Comparison of ENCODE assay signal across 14 cellular contexts in the genomic region with DNA sequence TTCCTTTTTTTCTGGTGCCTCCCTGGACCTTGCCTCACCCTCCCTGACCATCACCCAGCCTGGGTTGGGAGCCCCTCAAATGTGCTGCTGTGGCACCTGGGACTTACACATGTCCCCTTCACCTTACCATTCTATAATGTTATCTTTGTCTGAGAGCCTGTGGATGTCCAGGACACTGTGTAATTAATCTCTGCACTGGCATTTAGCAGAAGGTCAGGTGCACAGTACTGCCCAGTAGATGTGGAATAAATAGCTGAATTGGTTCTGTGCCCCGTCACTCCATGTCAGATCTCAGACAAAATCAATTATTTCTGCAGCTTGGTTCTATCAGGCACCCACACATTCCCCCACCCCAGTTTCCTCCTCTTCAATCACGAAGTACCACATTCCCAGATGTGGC. TPM values are rescaled to one million over a fixed set of nuclear protein-coding genes. Genes with fewer than 3 reads are reported as not detected.
DNase-seq lines count a peak whose midpoint lies in the region; ATAC-seq, FAIRE-seq and TF ChIP-seq lines count a peak whose summit lies in the region.
"Had no signal": no experiment of that assay in that cellular context is flagged by ENCODE, and none has a peak within 500 bp of the region (broad histone marks: within the 10 kb centered on the region; RNA-seq: fewer than 3 reads in every experiment).

No MANE protein-coding gene starts in this region.

- H3K9me3 Mint-ChIP-seq in astrocyte (ENCODE audit: unreplicated experiment): peaks cover 4% of the 10 kb centered on the region
- peaks cover 21% of the 10 kb centered on the region for H3K9me3 Mint-ChIP-seq in progenitor cell of endocrine pancreas (ENCODE audit: low read depth)
- H3K9me3 Mint-ChIP-seq in CD8-positive, alpha-beta memory T cell: peaks cover 4 to 9% (median 6%) of the 10 kb centered on the region in 5 donors

- H3K27me3 ChIP-seq in astrocyte (ENCODE audit: insufficient read depth, low read length): no peaks in the 10 kb centered on the region
- H3K27me3 ChIP-seq in right atrium auricular region: no peaks in the 10 kb centered on the region
- H3K27me3 ChIP-seq in CD8-positive, alpha-beta memory T cell (ENCODE audit: insufficient read depth, low read length, poor library complexity, severe bottlenecking): no peaks in the 10 kb centered on the region
- H3K27me3 ChIP-seq: BLaER1 had no signal

- intact Hi-C loops in left colon (cut with DNase I, micrococcal nuclease): no loop called here

- H3K4me1 Mint-ChIP-seq in astrocyte (ENCODE audit: low read depth, unreplicated experiment) (peaks cover 33% of the 10 kb centered on the region), progenitor cell of endocrine pancreas (ENCODE audit: low read depth) (peaks cover 43% of the 10 kb centered on the region)
- H3K4me1 Mint-ChIP-seq in CD8-positive, alpha-beta memory T cell: no peaks in the 10 kb centered on the region

- H3K4me1 ChIP-seq in astrocyte (ENCODE audit: insufficient read depth, low read length) (no peaks in the 10 kb centered on the region), right atrium auricular region (peaks cover 0 to 32% of the 10 kb centered on the region in 2 donors)
- no peaks in the 10 kb centered on the region for H3K4me1 ChIP-seq in CD8-positive, alpha-beta memory T cell (ENCODE audit: insufficient read depth, low read length)
- H3K4me1 ChIP-seq: BLaER1 had no signal

- no peaks in the 10 kb centered on the region for H3K79me2 ChIP-seq in astrocyte (ENCODE audit: insufficient read depth, low read length)

- no peak for ATAC-seq in left colon
- ATAC-seq: A549, GM12878 had no signal

- DNase-seq in GM13977 (ENCODE audit: low spot score) (peak; percentile 1), astrocyte (ENCODE audit: low read depth) (no peak), right atrium auricular region (ENCODE audit: low spot score) (no peak), progenitor cell of endocrine pancreas (ENCODE audit: low spot score, unreplicated experiment) (no peak), frontal cortex (ENCODE audit: low spot score in 2 of 2) (no peak), left colon (no peak)
- no peak for DNase-seq in activated CD8-positive, alpha-beta memory T cell treated with anti-CD3 and anti-CD28 coated beads, Interleukin-2, amount 50 U/mL, for 48 hours
- DNase-seq in CD8-positive, alpha-beta memory T cell: no peak
- DNase-seq: DMS79, GOT3, H9 had no signal

- no peak overlapping the region for H3K9ac ChIP-seq in astrocyte (ENCODE audit: low read length)
- H3K9ac ChIP-seq: BLaER1 had no signal

- no peaks in the 10 kb centered on the region for H3K36me3 Mint-ChIP-seq in astrocyte (ENCODE audit: low read depth, unreplicated experiment)
- H3K36me3 Mint-ChIP-seq in progenitor cell of endocrine pancreas (ENCODE audit: insufficient read depth): peaks cover 3% of the 10 kb centered on the region
- H3K36me3 Mint-ChIP-seq in CD8-positive, alpha-beta memory T cell: peaks cover 0 to 12% (median 0%) of the 10 kb centered on the region in 3 donors

- H3K36me3 ChIP-seq in astrocyte (ENCODE audit: insufficient read depth, low read length): no peaks in the 10 kb centered on the region
- H3K36me3 ChIP-seq in right atrium auricular region: no peaks in the 10 kb centered on the region
- H3K36me3 ChIP-seq in CD8-positive, alpha-beta memory T cell (ENCODE audit: insufficient read depth, low read length): no peaks in the 10 kb centered on the region
- H3K36me3 ChIP-seq: BLaER1 had no signal

- H3K27ac Mint-ChIP-seq in astrocyte (ENCODE audit: unreplicated experiment) (peak overlapping the region; percentile 55), progenitor cell of endocrine pancreas (peak overlapping the region; percentile 86)
- no peak overlapping the region for H3K27ac Mint-ChIP-seq in CD8-positive, alpha-beta memory T cell
- H3K27ac Mint-ChIP-seq: H9 had no signal

- H3K27ac ChIP-seq in astrocyte (ENCODE audit: low read depth, low read length): no peak overlapping the region
- H3K27ac ChIP-seq in right atrium auricular region: peak overlapping the region; percentile 40 to 63
- no peak overlapping the region for H3K27ac ChIP-seq in CD8-positive, alpha-beta memory T cell (ENCODE audit: low read depth, low read length)
- H3K27ac ChIP-seq: A549, BLaER1 had no signal

- CTCF ChIA-PET in CD8-positive, alpha-beta memory T cell (lab: Charles Lee): interaction anchor here (1.6 kb wide), 1 partner anchor 16 kb away, joined by 6 read pairs; no protein-coding TSS in a partner anchor

- TF ChIP-seq CTCF in GM13977 (IDR thresholded peaks at IDR 0.05; ENCODE audit: extremely low read depth, insufficient read depth, missing control alignments) (no peak), astrocyte (IDR thresholded peaks at IDR 0.05; ENCODE audit: insufficient read depth, low read depth, low read length) (no peak), right atrium auricular region (IDR thresholded peaks at IDR 0.05) (no peak), progenitor cell of endocrine pancreas (IDR thresholded peaks at IDR 0.05; ENCODE audit: unreplicated experiment) (no peak)

- H3K4me3 ChIP-seq in astrocyte (ENCODE audit: insufficient read depth, low read depth, low read length): no peak overlapping the region
- no peak overlapping the region for H3K4me3 ChIP-seq in right atrium auricular region
- no peak overlapping the region for H3K4me3 ChIP-seq in CD8-positive, alpha-beta memory T cell (ENCODE audit: low read length)
- H3K4me3 ChIP-seq: A549, BLaER1, GM12878 had no signal

- no peaks in the 10 kb centered on the region for H4K20me1 ChIP-seq in astrocyte (ENCODE audit: insufficient read depth, low read length)
- H4K20me1 ChIP-seq: BLaER1 had no signal

- no peak overlapping the region for H2AFZ ChIP-seq in astrocyte (ENCODE audit: low read depth, low read length)

- H3K4me3 Mint-ChIP-seq in astrocyte (ENCODE audit: unreplicated experiment) (no peak overlapping the region), progenitor cell of endocrine pancreas (ENCODE audit: low read depth) (no peak overlapping the region)
- H3K4me3 Mint-ChIP-seq in CD8-positive, alpha-beta memory T cell: no peak overlapping the region
- H3K4me3 Mint-ChIP-seq: H9 had no signal

- H3K27me3 Mint-ChIP-seq in astrocyte (ENCODE audit: low read depth, unreplicated experiment): no peaks in the 10 kb centered on the region
- no peaks in the 10 kb centered on the region for H3K27me3 Mint-ChIP-seq in progenitor cell of endocrine pancreas
- peaks cover 4 to 31% of the 10 kb centered on the region in 2 donors for H3K27me3 Mint-ChIP-seq in CD8-positive, alpha-beta memory T cell

- no peak overlapping the region for H3K4me2 ChIP-seq in astrocyte (ENCODE audit: low read length)
- H3K4me2 ChIP-seq: A549, BLaER1 had no signal

- POLR2A ChIA-PET in CD8-positive, alpha-beta memory T cell (lab: Charles Lee): no interaction called here

- H3K9me3 ChIP-seq in astrocyte (ENCODE audit: insufficient read depth, low read depth, low read length) (no peaks in the 10 kb centered on the region), right atrium auricular region (peaks cover 4 to 7% of the 10 kb centered on the region in 2 donors)
- no peaks in the 10 kb centered on the region for H3K9me3 ChIP-seq in CD8-positive, alpha-beta memory T cell (ENCODE audit: low read length)

- FAIRE-seq in astrocyte (lab: Jason Lieb, UNC): no peak
- FAIRE-seq in frontal cortex (lab: Jason Lieb, UNC): no peak
- FAIRE-seq: A549, GM12878 had no signal

- in situ Hi-C loops in GM13977 (cut with MboI; ENCODE audit: low pct_unique_long_range_greater_than_20kb, low sequenced_read_pairs, unreplicated experiment): loop anchor here (25.0 kb wide), 1 partner anchor 216 kb away; no protein-coding TSS in a partner anchor

RNA-seq across cellular contexts. Expression of gene DKK3, which starts 19.9 kb away (rescaled TPM):
- total RNA-seq in astrocyte (307 and 328 TPM in 2 replicates), right atrium auricular region (1,000 to 10,000 TPM; 2,934 to 5,316 TPM), progenitor cell of endocrine pancreas (66.3 and 75.2 TPM in 2 replicates), frontal cortex (225 TPM), left colon (10 to 100 TPM in 1 of 2 donors, 1 to 10 TPM in 1; 8.1 to 19.5 TPM)
- 1 to 10 TPM; 2.4 to 2.7 TPM for total RNA-seq in CD8-positive, alpha-beta memory T cell
- polyA plus RNA-seq in CD8-positive, alpha-beta memory T cell: 20.4 TPM

Comparison
In these comparisons a context has a peak if more than half of its experiments do, and no peak if none do; other contexts are left out.
1. H3K27ac ChIP-seq: peak in right atrium auricular region (2 of 2); none in astrocyte (single experiment) and CD8-positive, alpha-beta memory T cell (single experiment).
2. H3K27ac Mint-ChIP-seq: peak in astrocyte (single experiment) and progenitor cell of endocrine pancreas (single experiment); none in CD8-positive, alpha-beta memory T cell (0 of 8).